Comparison of ENCODE assay signal across 6 cellular contexts in the genomic region with DNA sequence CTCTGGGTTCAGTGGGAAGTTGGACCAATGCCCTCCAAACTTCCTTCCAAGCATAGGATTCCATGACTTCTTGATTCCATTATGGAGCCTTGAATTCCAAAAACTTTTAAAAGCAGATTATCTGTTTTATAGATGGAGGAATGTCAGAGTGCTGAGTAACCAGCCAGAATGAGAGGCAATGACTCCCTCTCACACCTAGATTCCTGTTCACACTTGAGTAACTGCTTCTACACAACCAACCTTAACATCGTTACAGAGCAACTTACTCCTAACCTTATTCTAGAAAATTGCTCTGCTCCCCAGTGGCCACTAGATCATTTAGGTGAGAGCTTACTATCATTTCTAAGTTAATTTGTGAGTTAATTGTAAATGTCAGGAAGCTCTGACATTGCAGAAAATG. TPM values are rescaled to one million over a fixed set of nuclear protein-coding genes. Genes with fewer than 3 reads are reported as not detected.
"Had no signal": no experiment of that assay in that cellular context is flagged by ENCODE, and none has a peak within 500 bp of the region (broad histone marks: within the 10 kb centered on the region; RNA-seq: fewer than 3 reads in every experiment).

No MANE protein-coding gene starts in this region.

- DNase-seq: H9, HCEC 1CT, KBM-7 had no signal

- H3K4me3 ChIP-seq: GM23338 had no signal

- ATAC-seq: GM23338, HepG2 had no signal

RNA-seq across cellular contexts. Expression of a gene that starts 24.2 kb away (rescaled TPM):
- total RNA-seq: GM23338, H1 had no signal
